In the genomic region with DNA sequence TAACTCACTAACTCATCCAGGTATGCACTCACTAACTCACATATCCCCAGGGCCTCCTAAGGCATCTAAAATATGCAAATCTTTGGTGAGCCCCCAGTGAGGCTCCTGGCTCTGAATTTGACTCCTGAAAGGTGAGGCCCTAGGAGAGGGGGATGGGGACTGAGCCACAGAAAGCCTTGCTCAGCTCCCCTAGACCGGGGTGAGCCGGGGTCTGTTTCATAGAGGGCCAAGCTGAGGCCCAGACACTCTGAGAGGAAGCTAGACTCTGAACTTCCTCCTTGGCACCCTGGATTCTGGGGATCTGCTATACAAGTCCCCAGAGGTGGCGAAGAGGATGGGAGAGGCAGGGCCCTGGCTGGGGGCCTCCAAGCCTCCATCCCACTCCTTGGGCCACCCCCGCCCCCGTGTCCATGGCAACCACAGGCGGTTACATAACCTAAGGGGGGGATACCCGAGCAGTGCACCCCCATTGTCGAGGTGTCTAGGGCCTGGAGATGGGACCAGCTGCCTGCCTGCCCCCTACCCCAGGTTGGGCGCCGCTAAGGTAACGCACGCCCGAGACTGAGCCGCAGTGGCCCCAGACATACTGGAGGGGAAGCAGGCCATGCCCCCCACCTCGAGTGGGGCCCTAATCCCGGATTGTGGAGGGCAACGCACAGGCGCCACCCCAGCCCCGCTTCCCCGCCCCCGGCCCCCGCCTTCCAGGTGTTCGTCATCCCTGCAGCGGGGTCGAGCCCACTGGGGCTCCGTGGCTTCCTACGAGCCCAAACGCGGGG, we compare ENCODE assay signal across 8 cellular contexts.
DNase-seq lines count a peak whose midpoint lies in the region; ATAC-seq and TF ChIP-seq lines count a peak whose summit lies in the region.

No MANE protein-coding gene starts in this region.

- H3K4me3 ChIP-seq in epithelial cell of esophagus (ENCODE audit: low read length) = peak overlapping the region; percentile 69
- H3K4me3 ChIP-seq in neutrophil (ENCODE audit: low read depth in 1 of 2, low read length in 1 of 2) = peak overlapping the region; percentile 75 to 91

- H3K9me3 ChIP-seq in neutrophil = no peaks in the 10 kb centered on the region

- no peaks in the 10 kb centered on the region for H3K27me3 Mint-ChIP-seq in T-helper 2 cell treated with Interferon-gamma antibody and Interleukin-4, amounts not matched to agents 5 μg/mL and 100 μg/mL, for 36 hours (ENCODE audit: low read depth)

- no peaks in the 10 kb centered on the region for H3K36me3 ChIP-seq in neutrophil

- H3K4me1 Mint-ChIP-seq in T-helper 2 cell treated with Interferon-gamma antibody and Interleukin-4, amounts not matched to agents 5 μg/mL and 100 μg/mL, for 36 hours (ENCODE audit: low read depth) = peaks cover 22% of the 10 kb centered on the region

- TF ChIP-seq CTCF in epithelial cell of esophagus (IDR thresholded peaks at IDR 0.05; ENCODE audit: insufficient read depth, low read depth, low read length, missing control alignments) = no peak
- TF ChIP-seq CTCF in neutrophil (IDR thresholded peaks at IDR 0.05) = no peak

- peak overlapping the region; percentile 75 for H3K4me3 Mint-ChIP-seq in T-helper 2 cell treated with Interferon-gamma antibody and Interleukin-4, amounts not matched to agents 5 μg/mL and 100 μg/mL, for 36 hours

- no peaks in the 10 kb centered on the region for H3K27me3 ChIP-seq in neutrophil

- no peak for ATAC-seq in HG02852 (IDR thresholded peaks at IDR 0.05; ENCODE audit: unreplicated experiment)

- peaks cover 42 to 43% of the 10 kb centered on the region in 2 experiments for H3K4me1 ChIP-seq in neutrophil (ENCODE audit: control insufficient read depth in 1 of 2, insufficient read depth in 1 of 2, low read depth in 1 of 2, low read length in 1 of 2)

- H3K27ac ChIP-seq in neutrophil = peak overlapping the region; percentile 72

- H3K9me3 Mint-ChIP-seq in T-helper 2 cell treated with Interferon-gamma antibody and Interleukin-4, amounts not matched to agents 5 μg/mL and 100 μg/mL, for 36 hours = no peaks in the 10 kb centered on the region

- H3K27ac Mint-ChIP-seq in T-helper 2 cell treated with Interferon-gamma antibody and Interleukin-4, amounts not matched to agents 5 μg/mL and 100 μg/mL, for 36 hours = no peak overlapping the region

- no peak for DNase-seq in T-helper 2 cell treated with Interferon-gamma antibody and Interleukin-4, amounts not matched to agents 5 μg/mL and 100 μg/mL, for 36 hours (ENCODE audit: low spot score)
- no peak for DNase-seq in T-helper 2 cell
- peak; percentile 18 for DNase-seq in T follicular helper cell (ENCODE audit: low read depth)
- no peak for DNase-seq in epithelial cell of esophagus (ENCODE audit: low read depth)
- no peak for DNase-seq in DMS153 treated with DMSO at 0.1 percent for 48 hours (lab: John Stamatoyannopoulos, UW; ENCODE audit: unreplicated experiment)
- DNase-seq in cerebellar nuclear complex (lab: John Stamatoyannopoulos, UW) = no peak

- peaks cover 3% of the 10 kb centered on the region for H3K36me3 Mint-ChIP-seq in T-helper 2 cell treated with Interferon-gamma antibody and Interleukin-4, amounts not matched to agents 5 μg/mL and 100 μg/mL, for 36 hours (ENCODE audit: low read depth)
